Comparison of ENCODE assay signal across 1 cellular context in genomic region chr17:34998205-34998604, GRCh38.
A peak's percentile ranks its signal among the peaks of the same experiment; 100 is the strongest.
TF ChIP-seq lines count a peak whose summit lies in the region.

No MANE protein-coding gene starts in this region.

TF ChIP-seq in H1, 55 proteins besides CTCF, POLR2A, EP300 and RAD21:
- TF ChIP-seq MAX (IDR thresholded peaks at IDR 0.05), result 0 out of 2 replicates have a peak, but pooled peaks have one; percentile 12
- TF ChIP-seq POLR2AphosphoS5 (IDR thresholded peaks at IDR 0.05; ENCODE audit: low read depth, low read length), result peak; percentile 39; the same call in 1 of the 2 replicates
- TF ChIP-seq SIN3A (conservative IDR thresholded peaks at IDR 0.05 in 1 of 2, IDR thresholded peaks at IDR 0.05 in 1 of 2; ENCODE audit: low read depth in 1 of 2, low read length in 2 of 2), result 0 out of 4 replicates have a peak, but pooled peaks of 1 of the 2 experiments have one; percentile 38
- TF ChIP-seq KDM1A (IDR thresholded peaks at IDR 0.05; ENCODE audit: borderline replicate concordance, low read length), result no peak
- no peak for TF ChIP-seq SP2 (IDR thresholded peaks at IDR 0.05; ENCODE audit: low read length)
TF ChIP-seq in H1: peak in this region for 3.
